ENCODE assay signal across 9 cellular contexts in genomic region chr16:81582655-81583441, GRCh38.
DNase-seq lines count a peak whose midpoint lies in the region; FAIRE-seq and TF ChIP-seq lines count a peak whose summit lies in the region.
"Had no signal": no experiment of that assay in that cellular context is flagged by ENCODE, and none has a peak within 500 bp of the region (broad histone marks: within the 10 kb centered on the region; RNA-seq: fewer than 3 reads in every experiment).

No MANE protein-coding gene starts in this region.

- peak overlapping the region; percentile 15 for H2BK5ac ChIP-seq in trophoblast cell (ENCODE audit: low read depth, low read length, poor library complexity)

- H3K27ac ChIP-seq in cardiac muscle cell (no peak overlapping the region), trophoblast cell (ENCODE audit: low read depth, low read length) (no peak overlapping the region)

- H3K27me3 ChIP-seq in adipocyte (replicated peaks; ENCODE audit: control insufficient read depth, insufficient read depth, low read length): no peaks in the 10 kb centered on the region
- H3K27me3 ChIP-seq in cardiac muscle cell: no peaks in the 10 kb centered on the region
- no peaks in the 10 kb centered on the region for H3K27me3 ChIP-seq in trophoblast cell (ENCODE audit: insufficient read depth, low read length)

- no peak for FAIRE-seq in GM12892 (lab: Jason Lieb, UNC)

- peak overlapping the region; percentile 65 for H3K4ac ChIP-seq in trophoblast cell (ENCODE audit: low read depth, low read length)

- H3K9ac ChIP-seq in adipocyte (ENCODE audit: low read length): peak overlapping the region; percentile 53
- no peak overlapping the region for H3K9ac ChIP-seq in trophoblast cell (ENCODE audit: low read length)

- H3K4me3 ChIP-seq in adipocyte (ENCODE audit: low read length): no peak overlapping the region
- H3K4me3 ChIP-seq in cardiac muscle cell: no peak overlapping the region
- no peak overlapping the region for H3K4me3 ChIP-seq in trophoblast cell (ENCODE audit: low read depth, low read length)

- DNase-seq in EH (ENCODE audit: low read depth): peak; percentile 44
- DNase-seq in adipocyte (ENCODE audit: low read depth): no peak
- peak in 1 of 2 donors; percentile 29 for DNase-seq in cardiac muscle cell (ENCODE audit: low read depth in 1 of 2, low spot score in 1 of 2)
- peak in 1 of 2 donors; percentile 24 for DNase-seq in trophoblast cell
- DNase-seq in GM12892 (ENCODE audit: insufficient read length): no peak
- no peak for DNase-seq in HuH-7.5 (ENCODE audit: low spot score)
- no peak for DNase-seq in NCI-H2227 (lab: John Stamatoyannopoulos, UW; ENCODE audit: unreplicated experiment)
- no peak for DNase-seq in AML-193 (lab: John Stamatoyannopoulos, UW)
- DNase-seq: central memory CD4-positive, alpha-beta T cell had no signal

- no peak overlapping the region for H4K8ac ChIP-seq in trophoblast cell (ENCODE audit: low read depth, low read length)

- H2AFZ ChIP-seq in trophoblast cell (ENCODE audit: insufficient read depth, low read length, poor library complexity): no peak overlapping the region

- H3K23ac ChIP-seq in trophoblast cell (ENCODE audit: low read length): no peak overlapping the region

- peak overlapping the region; percentile 59 for H3K14ac ChIP-seq in trophoblast cell (ENCODE audit: low read length)

- peaks cover 11% of the 10 kb centered on the region for H3K79me2 ChIP-seq in trophoblast cell (ENCODE audit: control insufficient read depth, insufficient read depth, low read length, poor library complexity)

- H3K4me2 ChIP-seq in trophoblast cell (ENCODE audit: low read length): no peak overlapping the region

- H4K91ac ChIP-seq in trophoblast cell (ENCODE audit: low read depth, low read length): peak overlapping the region; percentile 50

- H2BK12ac ChIP-seq in trophoblast cell (ENCODE audit: low read length): peak overlapping the region; percentile 27

- H2BK120ac ChIP-seq in trophoblast cell (ENCODE audit: insufficient read depth, low read length, poor library complexity): peak overlapping the region; percentile 59

- H3K18ac ChIP-seq in trophoblast cell (ENCODE audit: low read length): peak overlapping the region; percentile 78

- H3K79me1 ChIP-seq in trophoblast cell (ENCODE audit: low read length): peaks cover 38% of the 10 kb centered on the region

- H2AK5ac ChIP-seq in trophoblast cell (ENCODE audit: low read length): peak overlapping the region; percentile 49

- H3K4me1 ChIP-seq in adipocyte (ENCODE audit: control insufficient read depth, insufficient read depth, low read length) (peaks cover 23% of the 10 kb centered on the region), cardiac muscle cell (ENCODE audit: low read depth) (peaks cover 15% of the 10 kb centered on the region), trophoblast cell (ENCODE audit: control insufficient read depth in 1 of 2, insufficient read depth in 2 of 2, low read length in 2 of 2) (peaks cover 46 to 55% of the 10 kb centered on the region in 2 experiments)

- TF ChIP-seq POLR2A in GM12892 (IDR thresholded peaks at IDR 0.05; ENCODE audit: low read depth, low read length): no peak

- H3K36me3 ChIP-seq in adipocyte (ENCODE audit: control insufficient read depth, insufficient read depth, low read length, severe bottlenecking) (no peaks in the 10 kb centered on the region), cardiac muscle cell (no peaks in the 10 kb centered on the region), trophoblast cell (ENCODE audit: control insufficient read depth in 1 of 2, insufficient read depth in 2 of 2, low read length in 2 of 2) (peaks cover 4 to 5% of the 10 kb centered on the region in 2 experiments)

- peak; percentile 24 for TF ChIP-seq CTCF in cardiac muscle cell (IDR thresholded peaks at IDR 0.05; ENCODE audit: low read depth, low read length)

- H3K9me3 ChIP-seq in adipocyte (ENCODE audit: control insufficient read depth, low read length): no peaks in the 10 kb centered on the region
- H3K9me3 ChIP-seq in cardiac muscle cell (ENCODE audit: low read depth): no peaks in the 10 kb centered on the region
- no peaks in the 10 kb centered on the region for H3K9me3 ChIP-seq in trophoblast cell (ENCODE audit: insufficient read depth, low read depth, low read length)

- WGBS in trophoblast cell (ENCODE audit: extremely low coverage, insufficient coverage, insufficient read length): no CpG with 5 or more reads among the region's 21 CpGs

- H4K12ac ChIP-seq in trophoblast cell (ENCODE audit: low read depth, low read length): no peak overlapping the region
